In genomic region chr1:87959236-87959635, GRCh38 we compare ENCODE assay signal across 19 cellular contexts.
"Had no signal": no experiment of that assay in that cellular context is flagged by ENCODE, and none has a peak within 500 bp of the region (broad histone marks: within the 10 kb centered on the region; RNA-seq: fewer than 3 reads in every experiment).

No MANE protein-coding gene starts in this region.

- H3K27ac ChIP-seq: epithelial cell of prostate, esophagus muscularis mucosa, gastrocnemius medialis, heart right ventricle, neutrophil, spleen had no signal

- H3K4me3 Mint-ChIP-seq: effector memory CD8-positive, alpha-beta T cell; naive thymus-derived CD8-positive, alpha-beta T cell; stimulated activated naive B cell treated with anti-CD40 and anti-IgM and Interleukin-4, amounts not matched to agents 10 μg/mL and 1 μg/mL and 100 μg/mL, for 72 hours; stimulated activated naive CD8-positive, alpha-beta T cell treated with anti-CD3 and anti-CD28 coated beads, Interleukin-15, amount 100 ng/mL, for 72 hours; type B pancreatic cell had no signal

- ATAC-seq: effector memory CD8-positive, alpha-beta T cell; gastrocnemius medialis; heart right ventricle; mucosa of descending colon; naive thymus-derived CD8-positive, alpha-beta T cell; sciatic nerve; stimulated activated naive B cell treated with anti-CD40 and anti-IgM and Interleukin-4, amounts not matched to agents 10 μg/mL and 1 μg/mL and 100 μg/mL, for 72 hours; stimulated activated naive CD8-positive, alpha-beta T cell treated with anti-CD3 and anti-CD28 coated beads, Interleukin-15, amount 100 ng/mL, for 72 hours had no signal

- H3K27me3 Mint-ChIP-seq: stimulated activated naive CD8-positive, alpha-beta T cell treated with anti-CD3 and anti-CD28 coated beads, Interleukin-15, amount 100 ng/mL, for 72 hours; type B pancreatic cell had no signal

- H3K27me3 ChIP-seq: esophagus muscularis mucosa, gastrocnemius medialis, heart right ventricle, neutrophil, spleen had no signal

- H3K4me1 ChIP-seq: gastrocnemius medialis, spleen had no signal

- H3K36me3 ChIP-seq: esophagus muscularis mucosa, gastrocnemius medialis, heart right ventricle, neutrophil, spleen had no signal

- H3K4me3 ChIP-seq: esophagus muscularis mucosa, gastrocnemius medialis, heart right ventricle, mucosa of descending colon, spleen had no signal

- H3K9me3 ChIP-seq: esophagus muscularis mucosa, gastrocnemius medialis, heart right ventricle, mucosa of descending colon, neutrophil, spleen had no signal

- H3K36me3 Mint-ChIP-seq: naive thymus-derived CD8-positive, alpha-beta T cell; stimulated activated naive B cell treated with anti-CD40 and anti-IgM and Interleukin-4, amounts not matched to agents 10 μg/mL and 1 μg/mL and 100 μg/mL, for 72 hours; type B pancreatic cell had no signal

- H3K4me1 Mint-ChIP-seq: naive thymus-derived CD8-positive, alpha-beta T cell; stimulated activated naive B cell treated with anti-CD40 and anti-IgM and Interleukin-4, amounts not matched to agents 10 μg/mL and 1 μg/mL and 100 μg/mL, for 72 hours; stimulated activated naive CD8-positive, alpha-beta T cell treated with anti-CD3 and anti-CD28 coated beads, Interleukin-15, amount 100 ng/mL, for 72 hours had no signal

- DNase-seq: effector memory CD8-positive, alpha-beta T cell; gastrocnemius medialis; heart right ventricle; hypothalamus; kidney glomerular epithelial cell; mammary epithelial cell; mucosa of descending colon; naive thymus-derived CD8-positive, alpha-beta T cell; spleen; stimulated activated CD4-positive, alpha-beta T cell treated with anti-CD3 and anti-CD28 coated beads, Interleukin-15, amount 100 ng/mL, for 24 hours; stimulated activated CD4-positive, alpha-beta T cell treated with anti-CD3 and anti-CD28 coated beads, Interleukin-1b, Interleukin-23, amount 100 ng/mL, for 48 hours; stimulated activated CD4-positive, alpha-beta T cell treated with anti-CD3 and anti-CD28 coated beads, Interleukin-4, amount 100 ng/mL, for 24 hours; stimulated activated naive B cell treated with anti-CD40 and anti-IgM and Interleukin-4, amounts not matched to agents 10 μg/mL and 1 μg/mL and 100 μg/mL, for 72 hours; stimulated activated naive CD8-positive, alpha-beta T cell treated with anti-CD3 and anti-CD28 coated beads, Interleukin-15, amount 100 ng/mL, for 72 hours had no signal

- H3K9me3 Mint-ChIP-seq: effector memory CD8-positive, alpha-beta T cell; naive thymus-derived CD8-positive, alpha-beta T cell; stimulated activated naive B cell treated with anti-CD40 and anti-IgM and Interleukin-4, amounts not matched to agents 10 μg/mL and 1 μg/mL and 100 μg/mL, for 72 hours; stimulated activated naive CD8-positive, alpha-beta T cell treated with anti-CD3 and anti-CD28 coated beads, Interleukin-15, amount 100 ng/mL, for 72 hours; type B pancreatic cell had no signal
